17 cellular contexts compared by ENCODE assay signal in the genomic region with DNA sequence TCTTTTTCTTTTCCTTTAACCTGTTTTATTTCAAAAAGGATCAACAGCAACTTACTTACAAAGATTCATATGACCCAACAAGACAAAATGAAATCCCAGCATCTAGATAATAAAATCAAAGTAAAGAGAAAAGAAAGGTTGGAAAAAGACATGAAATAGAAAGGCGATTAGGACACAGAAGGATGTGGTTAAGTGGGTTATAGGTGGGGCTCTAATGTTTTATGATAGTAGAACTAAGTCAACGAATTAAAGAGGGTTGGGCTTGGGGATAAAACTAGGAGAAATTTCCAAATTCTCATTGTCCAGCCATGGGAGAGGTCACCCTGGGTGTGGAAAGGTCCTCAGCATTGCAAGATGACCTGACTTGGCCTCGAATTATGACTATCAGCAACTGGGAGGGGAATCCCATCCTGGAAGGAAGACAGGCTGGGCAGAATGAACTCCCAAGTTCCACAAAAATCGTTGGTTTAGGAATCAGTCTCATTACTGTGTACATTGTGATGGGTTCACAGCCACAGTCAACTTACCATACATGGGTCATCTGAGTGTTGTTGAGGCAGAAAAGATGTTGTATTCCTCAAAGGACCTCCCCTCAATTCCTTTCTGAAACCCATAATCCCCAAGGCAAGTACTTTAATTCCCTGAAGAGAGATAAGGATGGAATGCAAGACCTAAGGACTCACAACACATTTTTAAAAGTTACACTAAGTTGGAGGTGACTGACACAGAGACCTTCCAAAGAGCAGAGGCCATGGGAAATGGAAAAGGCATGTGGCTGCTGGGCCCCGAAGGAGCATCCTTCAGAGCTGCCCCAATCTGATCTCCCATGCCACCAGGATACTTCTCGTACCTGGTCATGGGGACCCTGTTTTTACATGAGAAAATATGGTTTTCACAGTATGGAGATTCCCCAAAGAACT.
A peak's percentile ranks its signal among the peaks of the same experiment; 100 is the strongest.
DNase-seq lines count a peak whose midpoint lies in the region; ATAC-seq and TF ChIP-seq lines count a peak whose summit lies in the region.
"Had no signal": no experiment of that assay in that cellular context is flagged by ENCODE, and none has a peak within 500 bp of the region (broad histone marks: within the 10 kb centered on the region; RNA-seq: fewer than 3 reads in every experiment).

No MANE protein-coding gene starts in this region.

- TF ChIP-seq CTCF in liver (IDR thresholded peaks at IDR 0.05; ENCODE audit: low read depth, low read length, missing input control) (no peak), right lobe of liver (IDR thresholded peaks at IDR 0.05) (no peak)

- ATAC-seq in right lobe of liver (no peak), HG03097 (IDR thresholded peaks at IDR 0.05; ENCODE audit: low FRiP score, unreplicated experiment) (no peak), T-helper 17 cell (no peak)
- ATAC-seq in naive thymus-derived CD8-positive, alpha-beta T cell, result peak in 1 of 2 donors; percentile 39

- H3K27me3 Mint-ChIP-seq in activated CD4-positive, alpha-beta T cell treated with anti-CD3 and anti-CD28 coated beads, Interleukin-2, amount 10 ng/mL, durations not matched to agents 7 days and 5 days, result peaks cover 5% of the 10 kb centered on the region
- no peaks in the 10 kb centered on the region for H3K27me3 Mint-ChIP-seq in naive thymus-derived CD8-positive, alpha-beta T cell
- H3K27me3 Mint-ChIP-seq in T-helper 17 cell, result no peaks in the 10 kb centered on the region

- H3K36me3 ChIP-seq in liver (ENCODE audit: control insufficient read depth in 4 of 4, insufficient read depth in 3 of 4, low read depth in 1 of 4, low read length in 3 of 4) (no peaks in the 10 kb centered on the region), right lobe of liver (no peaks in the 10 kb centered on the region)

- DNase-seq in activated CD4-positive, alpha-beta T cell treated with anti-CD3 and anti-CD28 coated beads, Interleukin-2, amount 10 ng/mL, durations not matched to agents 7 days and 5 days, result no peak
- no peak for DNase-seq in activated CD4-positive, alpha-beta T cell treated with anti-CD3 and anti-CD28 coated beads, Interleukin-2, amount 50 U/mL, for 48 hours
- DNase-seq in right lobe of liver, result no peak
- DNase-seq in naive thymus-derived CD8-positive, alpha-beta T cell, result peak in 2 of 10 donors; percentile 11 to 22
- DNase-seq in T-helper 17 cell, result no peak
- no peak for DNase-seq in NCI-H82 treated with DMSO at 0.1 percent for 48 hours (lab: John Stamatoyannopoulos, UW; ENCODE audit: unreplicated experiment)
- DNase-seq: AML-193, DMS 273 treated with DMSO at 0.1 percent for 48 hours, GF-D8, KBM-7, NCI-H1105, NCI-H2081, SIG-M5 had no signal

- peaks cover 2% of the 10 kb centered on the region for H3K36me3 Mint-ChIP-seq in activated CD4-positive, alpha-beta T cell treated with anti-CD3 and anti-CD28 coated beads, Interleukin-2, amount 10 ng/mL, durations not matched to agents 7 days and 5 days (ENCODE audit: low read depth)
- H3K36me3 Mint-ChIP-seq in naive thymus-derived CD8-positive, alpha-beta T cell, result no peaks in the 10 kb centered on the region
- peaks cover 2% of the 10 kb centered on the region for H3K36me3 Mint-ChIP-seq in T-helper 17 cell (ENCODE audit: low read depth)

- peaks cover 2% of the 10 kb centered on the region for H3K9me3 Mint-ChIP-seq in activated CD4-positive, alpha-beta T cell treated with anti-CD3 and anti-CD28 coated beads, Interleukin-2, amount 10 ng/mL, durations not matched to agents 7 days and 5 days
- no peaks in the 10 kb centered on the region for H3K9me3 Mint-ChIP-seq in naive thymus-derived CD8-positive, alpha-beta T cell

- H3K4me1 ChIP-seq in liver (ENCODE audit: control insufficient read depth in 4 of 4, insufficient read depth in 4 of 4, low read length in 3 of 4), result peaks cover 5 to 16% (median 12%) of the 10 kb centered on the region in 4 donors
- H3K4me1 ChIP-seq in right lobe of liver, result peaks cover 2 to 14% (median 7%) of the 10 kb centered on the region in 4 donors

- peak overlapping the region; percentile 62 for H3K27ac Mint-ChIP-seq in activated CD4-positive, alpha-beta T cell treated with anti-CD3 and anti-CD28 coated beads, Interleukin-2, amount 10 ng/mL, durations not matched to agents 7 days and 5 days
- peak overlapping the region in 4 of 10 donors; percentile 13 to 84 (median 44) for H3K27ac Mint-ChIP-seq in naive thymus-derived CD8-positive, alpha-beta T cell
- no peak overlapping the region for H3K27ac Mint-ChIP-seq in T-helper 17 cell

- H3K27me3 ChIP-seq in liver (ENCODE audit: control insufficient read depth in 4 of 4, insufficient read depth in 4 of 4, low read length in 3 of 4), result no peaks in the 10 kb centered on the region
- no peaks in the 10 kb centered on the region for H3K27me3 ChIP-seq in right lobe of liver

- 75% methylated on average over 6 of the region's 6 CpGs for WGBS in liver
- 60% methylated on average over 4 of the region's 6 CpGs for WGBS in right lobe of liver (ENCODE audit: insufficient coverage, low coverage, low lambda C conversion rate, missing lambda C conversion rate)

- CTCF ChIA-PET in activated CD4-positive, alpha-beta T cell treated with anti-CD3 and anti-CD28 coated beads, Interleukin-2, amount 10 ng/mL, durations not matched to agents 7 days and 5 days (lab: Charles Lee), result interaction anchor here (1.2 kb wide), 1 partner anchor 25 kb away, joined by 3 read pairs; no protein-coding TSS in a partner anchor

- H3K27ac ChIP-seq in liver (ENCODE audit: low read depth in 1 of 2, low read length in 2 of 2) (no peak overlapping the region), right lobe of liver (no peak overlapping the region)
- H3K27ac ChIP-seq: 22Rv1, C4-2B had no signal

- H3K9ac ChIP-seq in liver (ENCODE audit: low read depth in 1 of 2, low read length in 2 of 2), result no peak overlapping the region

- H3K4me1 Mint-ChIP-seq in activated CD4-positive, alpha-beta T cell treated with anti-CD3 and anti-CD28 coated beads, Interleukin-2, amount 10 ng/mL, durations not matched to agents 7 days and 5 days, result peaks cover 19% of the 10 kb centered on the region
- peaks cover 27 to 54% (median 40%) of the 10 kb centered on the region in 4 donors for H3K4me1 Mint-ChIP-seq in naive thymus-derived CD8-positive, alpha-beta T cell
- H3K4me1 Mint-ChIP-seq in T-helper 17 cell, result peaks cover 21% of the 10 kb centered on the region

- intact Hi-C loops in right lobe of liver (cut with DNase I), result no loop called here

- no peak for TF ChIP-seq POLR2A in right lobe of liver (IDR thresholded peaks at IDR 0.05)

- H3K4me3 Mint-ChIP-seq in activated CD4-positive, alpha-beta T cell treated with anti-CD3 and anti-CD28 coated beads, Interleukin-2, amount 10 ng/mL, durations not matched to agents 7 days and 5 days, result no peak overlapping the region
- H3K4me3 Mint-ChIP-seq in naive thymus-derived CD8-positive, alpha-beta T cell, result peak overlapping the region in 8 of 10 donors; percentile 8 to 71 (median 32)
- no peak overlapping the region for H3K4me3 Mint-ChIP-seq in T-helper 17 cell

- no peaks in the 10 kb centered on the region for H3K9me3 ChIP-seq in liver (ENCODE audit: control insufficient read depth in 4 of 4, low read length in 3 of 4)
- no peaks in the 10 kb centered on the region for H3K9me3 ChIP-seq in right lobe of liver
- no peaks in the 10 kb centered on the region for H3K9me3 ChIP-seq in T-helper 17 cell (ENCODE audit: control insufficient read depth, low read length, poor library complexity, severe bottlenecking)

- POLR2A ChIA-PET in activated CD4-positive, alpha-beta T cell treated with anti-CD3 and anti-CD28 coated beads, Interleukin-2, amount 10 ng/mL, durations not matched to agents 7 days and 5 days (lab: Charles Lee), result no interaction called here
- POLR2A ChIA-PET in naive thymus-derived CD8-positive, alpha-beta T cell (lab: Charles Lee), result interaction anchor here (0.6 to 1.2 kb wide), 2 partner anchors 15 to 467 kb away, joined by 3 read pairs; no protein-coding TSS in a partner anchor

- no peak overlapping the region for H3K4me3 ChIP-seq in liver (ENCODE audit: low read depth in 1 of 3, low read length in 3 of 3)
- no peak overlapping the region for H3K4me3 ChIP-seq in right lobe of liver

- no peak for TF ChIP-seq RAD21 in liver (IDR thresholded peaks at IDR 0.05)

TF ChIP-seq in liver, 16 proteins besides CTCF, POLR2A, EP300 and RAD21:
- TF ChIP-seq, protein P1, sequence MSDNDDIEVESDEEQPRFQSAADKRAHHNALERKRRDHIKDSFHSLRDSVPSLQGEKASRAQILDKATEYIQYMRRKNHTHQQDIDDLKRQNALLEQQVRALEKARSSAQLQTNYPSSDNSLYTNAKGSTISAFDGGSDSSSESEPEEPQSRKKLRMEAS (IDR thresholded peaks at IDR 0.05), result no peak
- peak; percentile 67 for TF ChIP-seq NR2F2 (IDR thresholded peaks at IDR 0.05)
- peak; percentile 1 to 9 for TF ChIP-seq RXRA (IDR thresholded peaks at IDR 0.05)
- TF ChIP-seq, protein P2, sequence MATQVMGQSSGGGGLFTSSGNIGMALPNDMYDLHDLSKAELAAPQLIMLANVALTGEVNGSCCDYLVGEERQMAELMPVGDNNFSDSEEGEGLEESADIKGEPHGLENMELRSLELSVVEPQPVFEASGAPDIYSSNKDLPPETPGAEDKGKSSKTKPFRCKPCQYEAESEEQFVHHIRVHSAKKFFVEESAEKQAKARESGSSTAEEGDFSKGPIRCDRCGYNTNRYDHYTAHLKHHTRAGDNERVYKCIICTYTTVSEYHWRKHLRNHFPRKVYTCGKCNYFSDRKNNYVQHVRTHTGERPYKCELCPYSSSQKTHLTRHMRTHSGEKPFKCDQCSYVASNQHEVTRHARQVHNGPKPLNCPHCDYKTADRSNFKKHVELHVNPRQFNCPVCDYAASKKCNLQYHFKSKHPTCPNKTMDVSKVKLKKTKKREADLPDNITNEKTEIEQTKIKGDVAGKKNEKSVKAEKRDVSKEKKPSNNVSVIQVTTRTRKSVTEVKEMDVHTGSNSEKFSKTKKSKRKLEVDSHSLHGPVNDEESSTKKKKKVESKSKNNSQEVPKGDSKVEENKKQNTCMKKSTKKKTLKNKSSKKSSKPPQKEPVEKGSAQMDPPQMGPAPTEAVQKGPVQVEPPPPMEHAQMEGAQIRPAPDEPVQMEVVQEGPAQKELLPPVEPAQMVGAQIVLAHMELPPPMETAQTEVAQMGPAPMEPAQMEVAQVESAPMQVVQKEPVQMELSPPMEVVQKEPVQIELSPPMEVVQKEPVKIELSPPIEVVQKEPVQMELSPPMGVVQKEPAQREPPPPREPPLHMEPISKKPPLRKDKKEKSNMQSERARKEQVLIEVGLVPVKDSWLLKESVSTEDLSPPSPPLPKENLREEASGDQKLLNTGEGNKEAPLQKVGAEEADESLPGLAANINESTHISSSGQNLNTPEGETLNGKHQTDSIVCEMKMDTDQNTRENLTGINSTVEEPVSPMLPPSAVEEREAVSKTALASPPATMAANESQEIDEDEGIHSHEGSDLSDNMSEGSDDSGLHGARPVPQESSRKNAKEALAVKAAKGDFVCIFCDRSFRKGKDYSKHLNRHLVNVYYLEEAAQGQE (IDR thresholded peaks at IDR 0.05), result no peak
- TF ChIP-seq TAF1 (conservative IDR thresholded peaks at IDR 0.05), result no peak
- TF ChIP-seq YY1 (IDR thresholded peaks at IDR 0.05), result no peak
- TF ChIP-seq, protein P3, sequence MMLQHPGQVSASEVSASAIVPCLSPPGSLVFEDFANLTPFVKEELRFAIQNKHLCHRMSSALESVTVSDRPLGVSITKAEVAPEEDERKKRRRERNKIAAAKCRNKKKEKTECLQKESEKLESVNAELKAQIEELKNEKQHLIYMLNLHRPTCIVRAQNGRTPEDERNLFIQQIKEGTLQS (IDR thresholded peaks at IDR 0.05), result no peak

Comparison
In these comparisons a context has a peak if more than half of its experiments do, and no peak if none do; other contexts are left out.
1. H3K4me3 Mint-ChIP-seq: peak in naive thymus-derived CD8-positive, alpha-beta T cell (8 of 10); none in activated CD4-positive, alpha-beta T cell treated with anti-CD3 and anti-CD28 coated beads, Interleukin-2, amount 10 ng/mL, durations not matched to agents 7 days and 5 days (single experiment) and T-helper 17 cell (single experiment).